ENCODE assay signal across 2 cellular contexts in the genomic region with DNA sequence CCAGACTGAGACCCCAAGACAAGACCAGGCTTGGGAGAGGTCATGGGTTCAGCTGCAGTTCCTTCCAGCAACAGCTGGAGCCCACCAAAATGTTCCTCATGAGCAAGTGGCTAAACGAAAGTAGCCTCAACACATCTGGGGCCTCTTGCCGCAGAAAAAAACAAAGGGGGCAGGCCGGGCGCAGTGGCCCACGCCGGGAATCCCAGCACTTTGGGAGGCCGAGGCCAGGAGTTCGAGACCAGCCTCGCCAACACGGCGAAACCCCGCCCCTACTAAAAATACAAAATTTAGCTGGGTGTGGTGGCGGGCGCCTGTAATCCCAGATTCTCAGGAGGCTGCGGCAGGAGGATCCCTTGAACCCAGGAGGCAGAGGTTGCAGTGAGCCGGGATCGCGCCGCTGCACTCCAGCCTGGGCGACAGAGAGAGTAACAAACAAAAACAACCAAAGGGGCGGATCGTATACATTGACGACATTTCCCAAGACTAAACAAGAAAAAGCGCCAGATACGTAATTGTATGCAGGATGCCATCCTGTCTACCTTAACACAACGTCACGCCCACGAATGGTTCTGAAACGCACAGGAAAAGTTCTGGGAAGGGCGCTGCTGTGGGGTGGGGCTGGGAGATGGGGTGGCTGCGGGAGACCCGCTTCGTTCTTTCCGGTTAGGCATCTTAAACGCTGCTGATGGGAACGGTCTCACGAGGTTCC.
TF ChIP-seq lines count a peak whose summit lies in the region.

No MANE protein-coding gene starts in this region.

TF ChIP-seq in SK-N-SH, 30 proteins besides CTCF, POLR2A, EP300 and RAD21:
- TF ChIP-seq FOXM1 (IDR thresholded peaks at IDR 0.05; ENCODE audit: low read depth) (no peak), RCOR1 (IDR thresholded peaks at IDR 0.05; ENCODE audit: low read length) (no peak), NFIC (IDR thresholded peaks at IDR 0.05; ENCODE audit: borderline replicate concordance) (no peak), YY1 (IDR thresholded peaks at IDR 0.05; ENCODE audit: low read depth) (no peak), NRF1 (IDR thresholded peaks at IDR 0.05; ENCODE audit: low read depth, low read length) (no peak), MXI1 (IDR thresholded peaks at IDR 0.05; ENCODE audit: low read depth, low read length) (no peak), RFX5 (IDR thresholded peaks at IDR 0.05; ENCODE audit: low read length) (no peak), POLR2AphosphoS5 (IDR thresholded peaks at IDR 0.05; ENCODE audit: low read depth, low read length) (no peak), EZH2phosphoT487 (IDR thresholded peaks at IDR 0.05; ENCODE audit: borderline replicate concordance, low read depth) (no peak), RXRA (IDR thresholded peaks at IDR 0.05; ENCODE audit: borderline replicate concordance, low read depth) (no peak)
- TF ChIP-seq, protein P1, sequence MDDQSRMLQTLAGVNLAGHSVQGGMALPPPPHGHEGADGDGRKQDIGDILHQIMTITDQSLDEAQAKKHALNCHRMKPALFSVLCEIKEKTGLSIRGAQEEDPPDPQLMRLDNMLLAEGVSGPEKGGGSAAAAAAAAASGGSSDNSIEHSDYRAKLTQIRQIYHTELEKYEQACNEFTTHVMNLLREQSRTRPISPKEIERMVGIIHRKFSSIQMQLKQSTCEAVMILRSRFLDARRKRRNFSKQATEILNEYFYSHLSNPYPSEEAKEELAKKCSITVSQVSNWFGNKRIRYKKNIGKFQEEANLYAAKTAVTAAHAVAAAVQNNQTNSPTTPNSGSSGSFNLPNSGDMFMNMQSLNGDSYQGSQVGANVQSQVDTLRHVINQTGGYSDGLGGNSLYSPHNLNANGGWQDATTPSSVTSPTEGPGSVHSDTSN (IDR thresholded peaks at IDR 0.05) = no peak
- TF ChIP-seq, protein P2, sequence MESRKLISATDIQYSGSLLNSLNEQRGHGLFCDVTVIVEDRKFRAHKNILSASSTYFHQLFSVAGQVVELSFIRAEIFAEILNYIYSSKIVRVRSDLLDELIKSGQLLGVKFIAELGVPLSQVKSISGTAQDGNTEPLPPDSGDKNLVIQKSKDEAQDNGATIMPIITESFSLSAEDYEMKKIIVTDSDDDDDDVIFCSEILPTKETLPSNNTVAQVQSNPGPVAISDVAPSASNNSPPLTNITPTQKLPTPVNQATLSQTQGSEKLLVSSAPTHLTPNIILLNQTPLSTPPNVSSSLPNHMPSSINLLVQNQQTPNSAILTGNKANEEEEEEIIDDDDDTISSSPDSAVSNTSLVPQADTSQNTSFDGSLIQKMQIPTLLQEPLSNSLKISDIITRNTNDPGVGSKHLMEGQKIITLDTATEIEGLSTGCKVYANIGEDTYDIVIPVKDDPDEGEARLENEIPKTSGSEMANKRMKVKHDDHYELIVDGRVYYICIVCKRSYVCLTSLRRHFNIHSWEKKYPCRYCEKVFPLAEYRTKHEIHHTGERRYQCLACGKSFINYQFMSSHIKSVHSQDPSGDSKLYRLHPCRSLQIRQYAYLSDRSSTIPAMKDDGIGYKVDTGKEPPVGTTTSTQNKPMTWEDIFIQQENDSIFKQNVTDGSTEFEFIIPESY (IDR thresholded peaks at IDR 0.05; ENCODE audit: borderline replicate concordance, low read depth) = no peak
- TF ChIP-seq, protein P3, sequence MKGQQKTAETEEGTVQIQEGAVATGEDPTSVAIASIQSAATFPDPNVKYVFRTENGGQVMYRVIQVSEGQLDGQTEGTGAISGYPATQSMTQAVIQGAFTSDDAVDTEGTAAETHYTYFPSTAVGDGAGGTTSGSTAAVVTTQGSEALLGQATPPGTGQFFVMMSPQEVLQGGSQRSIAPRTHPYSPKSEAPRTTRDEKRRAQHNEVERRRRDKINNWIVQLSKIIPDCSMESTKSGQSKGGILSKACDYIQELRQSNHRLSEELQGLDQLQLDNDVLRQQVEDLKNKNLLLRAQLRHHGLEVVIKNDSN (IDR thresholded peaks at IDR 0.05; ENCODE audit: borderline replicate concordance, low read depth) = no peak
- TF ChIP-seq, protein P4, sequence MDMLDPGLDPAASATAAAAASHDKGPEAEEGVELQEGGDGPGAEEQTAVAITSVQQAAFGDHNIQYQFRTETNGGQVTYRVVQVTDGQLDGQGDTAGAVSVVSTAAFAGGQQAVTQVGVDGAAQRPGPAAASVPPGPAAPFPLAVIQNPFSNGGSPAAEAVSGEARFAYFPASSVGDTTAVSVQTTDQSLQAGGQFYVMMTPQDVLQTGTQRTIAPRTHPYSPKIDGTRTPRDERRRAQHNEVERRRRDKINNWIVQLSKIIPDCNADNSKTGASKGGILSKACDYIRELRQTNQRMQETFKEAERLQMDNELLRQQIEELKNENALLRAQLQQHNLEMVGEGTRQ (IDR thresholded peaks at IDR 0.05; ENCODE audit: borderline replicate concordance, low read depth, low read length) = no peak
- TF ChIP-seq, protein P5, sequence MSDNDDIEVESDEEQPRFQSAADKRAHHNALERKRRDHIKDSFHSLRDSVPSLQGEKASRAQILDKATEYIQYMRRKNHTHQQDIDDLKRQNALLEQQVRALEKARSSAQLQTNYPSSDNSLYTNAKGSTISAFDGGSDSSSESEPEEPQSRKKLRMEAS (IDR thresholded peaks at IDR 0.05; ENCODE audit: low read depth) = no peak
- TF ChIP-seq, protein P6, sequence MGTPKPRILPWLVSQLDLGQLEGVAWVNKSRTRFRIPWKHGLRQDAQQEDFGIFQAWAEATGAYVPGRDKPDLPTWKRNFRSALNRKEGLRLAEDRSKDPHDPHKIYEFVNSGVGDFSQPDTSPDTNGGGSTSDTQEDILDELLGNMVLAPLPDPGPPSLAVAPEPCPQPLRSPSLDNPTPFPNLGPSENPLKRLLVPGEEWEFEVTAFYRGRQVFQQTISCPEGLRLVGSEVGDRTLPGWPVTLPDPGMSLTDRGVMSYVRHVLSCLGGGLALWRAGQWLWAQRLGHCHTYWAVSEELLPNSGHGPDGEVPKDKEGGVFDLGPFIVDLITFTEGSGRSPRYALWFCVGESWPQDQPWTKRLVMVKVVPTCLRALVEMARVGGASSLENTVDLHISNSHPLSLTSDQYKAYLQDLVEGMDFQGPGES (IDR thresholded peaks at IDR 0.05; ENCODE audit: low read depth, low read length) = no peak

TF ChIP-seq in SK-N-SH treated with all-trans-retinoic acid at 6 μM for 48 hours, 23 proteins besides CTCF, POLR2A, EP300 and RAD21:
- TF ChIP-seq, protein P7, sequence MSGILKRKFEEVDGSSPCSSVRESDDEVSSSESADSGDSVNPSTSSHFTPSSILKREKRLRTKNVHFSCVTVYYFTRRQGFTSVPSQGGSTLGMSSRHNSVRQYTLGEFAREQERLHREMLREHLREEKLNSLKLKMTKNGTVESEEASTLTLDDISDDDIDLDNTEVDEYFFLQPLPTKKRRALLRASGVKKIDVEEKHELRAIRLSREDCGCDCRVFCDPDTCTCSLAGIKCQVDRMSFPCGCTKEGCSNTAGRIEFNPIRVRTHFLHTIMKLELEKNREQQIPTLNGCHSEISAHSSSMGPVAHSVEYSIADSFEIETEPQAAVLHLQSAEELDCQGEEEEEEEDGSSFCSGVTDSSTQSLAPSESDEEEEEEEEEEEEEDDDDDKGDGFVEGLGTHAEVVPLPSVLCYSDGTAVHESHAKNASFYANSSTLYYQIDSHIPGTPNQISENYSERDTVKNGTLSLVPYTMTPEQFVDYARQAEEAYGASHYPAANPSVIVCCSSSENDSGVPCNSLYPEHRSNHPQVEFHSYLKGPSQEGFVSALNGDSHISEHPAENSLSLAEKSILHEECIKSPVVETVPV (CRISPR knock-in tag; IDR thresholded peaks at IDR 0.05) = no peak
- no peak for TF ChIP-seq GLIS3 (CRISPR knock-in tag; IDR thresholded peaks at IDR 0.05)
- no peak for TF ChIP-seq ZNF8 (CRISPR knock-in tag; IDR thresholded peaks at IDR 0.05)
- TF ChIP-seq ZFP3 (CRISPR knock-in tag; IDR thresholded peaks at IDR 0.05) = no peak
- TF ChIP-seq ZNF70 (CRISPR knock-in tag; IDR thresholded peaks at IDR 0.05) = no peak
